Comparison of ENCODE assay signal across 18 cellular contexts in the genomic region with DNA sequence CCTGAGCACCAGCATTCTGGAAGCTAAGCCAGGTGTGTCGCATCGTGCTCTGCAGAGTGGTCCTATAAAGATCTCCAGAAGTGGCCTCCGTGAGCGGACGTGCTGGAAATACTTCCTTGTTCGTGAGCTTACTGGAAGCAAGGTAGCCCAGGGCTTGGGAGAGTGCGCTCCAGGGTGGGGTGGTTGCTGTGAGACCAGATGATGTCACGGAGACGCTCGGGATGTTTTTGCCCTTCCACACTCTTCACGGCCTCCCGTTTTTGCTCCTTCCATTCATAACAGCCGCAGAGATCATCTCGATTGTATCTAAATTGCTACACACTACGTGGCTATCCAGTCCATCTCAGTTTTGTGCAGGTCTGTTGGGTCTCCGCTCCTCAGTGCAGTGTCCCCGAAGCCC.
DNase-seq lines count a peak whose midpoint lies in the region; ATAC-seq and TF ChIP-seq lines count a peak whose summit lies in the region.
"Had no signal": no experiment of that assay in that cellular context is flagged by ENCODE, and none has a peak within 500 bp of the region (broad histone marks: within the 10 kb centered on the region; RNA-seq: fewer than 3 reads in every experiment).

No MANE protein-coding gene starts in this region.

- DNase-seq in H7 (peak; percentile 36), endodermal cell (peak; percentile 17), islet precursor cell (peak; percentile 34), NCI-H2171 (lab: John Stamatoyannopoulos, UW) (no peak)
- DNase-seq in stimulated activated naive CD4-positive, alpha-beta T cell treated with Interleukin-2 at 50 U/mL for 16 hours (lab: John Stamatoyannopoulos, UW): no peak
- DNase-seq: AML-193; Caco-2; Calu3; CD4-positive, alpha-beta T cell; CD8-positive, alpha-beta T cell; DMS79 treated with DMSO at 0.1 percent for 48 hours; GF-D8 had no signal

- no peaks in the 10 kb centered on the region for H3K9me3 Mint-ChIP-seq in endodermal cell
- no peaks in the 10 kb centered on the region for H3K9me3 Mint-ChIP-seq in stimulated activated memory B cell treated with anti-CD40 and anti-IgM and Interleukin-4, amounts not matched to agents 10 μg/mL and 1 μg/mL and 100 μg/mL, for 72 hours
- H3K9me3 Mint-ChIP-seq: CD4-positive, alpha-beta T cell; CD8-positive, alpha-beta T cell had no signal

- H3K36me3 ChIP-seq in H7 (replicated peaks; ENCODE audit: control insufficient read depth, insufficient read depth, low read length) (no peaks in the 10 kb centered on the region), endodermal cell (ENCODE audit: control insufficient read depth, insufficient read depth, low read length) (no peaks in the 10 kb centered on the region)
- H3K36me3 ChIP-seq: BLaER1 treated with 17β-estradiol and CSF1 and Interleukin-3, amounts not matched to agents 10 nM and 100 nM had no signal

- no peaks in the 10 kb centered on the region for H3K9me3 ChIP-seq in endodermal cell (ENCODE audit: control insufficient read depth, low read length)
- H3K9me3 ChIP-seq: A549; BLaER1 treated with 17β-estradiol and CSF1 and Interleukin-3, amounts not matched to agents 10 nM and 100 nM; Caco-2 had no signal

- no peaks in the 10 kb centered on the region for H3K4me1 ChIP-seq in endodermal cell (ENCODE audit: control insufficient read depth, insufficient read depth, low read length)
- H3K4me1 ChIP-seq: A549, Caco-2 had no signal

- H3K4me3 Mint-ChIP-seq in endodermal cell: no peak overlapping the region
- H3K4me3 Mint-ChIP-seq in stimulated activated memory B cell treated with anti-CD40 and anti-IgM and Interleukin-4, amounts not matched to agents 10 μg/mL and 1 μg/mL and 100 μg/mL, for 72 hours: no peak overlapping the region
- H3K4me3 Mint-ChIP-seq: B cell; CD4-positive, alpha-beta T cell; CD8-positive, alpha-beta T cell had no signal

- H3K4me3 ChIP-seq in H7 (ENCODE audit: insufficient read depth, low read depth, low read length) (no peak overlapping the region), endodermal cell (ENCODE audit: low read length) (no peak overlapping the region)
- H3K4me3 ChIP-seq: A549; BLaER1 treated with 17β-estradiol and CSF1 and Interleukin-3, amounts not matched to agents 10 nM and 100 nM had no signal

- H3K4me1 Mint-ChIP-seq in endodermal cell: no peaks in the 10 kb centered on the region
- H3K4me1 Mint-ChIP-seq in stimulated activated memory B cell treated with anti-CD40 and anti-IgM and Interleukin-4, amounts not matched to agents 10 μg/mL and 1 μg/mL and 100 μg/mL, for 72 hours: no peaks in the 10 kb centered on the region

- peaks cover 20% of the 10 kb centered on the region for H3K27me3 Mint-ChIP-seq in endodermal cell (ENCODE audit: insufficient read depth)
- H3K27me3 Mint-ChIP-seq in stimulated activated memory B cell treated with anti-CD40 and anti-IgM and Interleukin-4, amounts not matched to agents 10 μg/mL and 1 μg/mL and 100 μg/mL, for 72 hours: no peaks in the 10 kb centered on the region

- H3K9ac ChIP-seq in endodermal cell (ENCODE audit: extremely low read depth, low read length, poor library complexity, severe bottlenecking): no peak overlapping the region
- H3K9ac ChIP-seq: BLaER1 treated with 17β-estradiol and CSF1 and Interleukin-3, amounts not matched to agents 10 nM and 100 nM had no signal

- H3K27me3 ChIP-seq in H7 (ENCODE audit: control insufficient read depth, insufficient read depth, low read length): peaks cover 6% of the 10 kb centered on the region; the same call in 1 of the 2 replicates
- H3K27me3 ChIP-seq in endodermal cell (ENCODE audit: control insufficient read depth, insufficient read depth, low read length, poor library complexity, severe bottlenecking): peaks cover 18% of the 10 kb centered on the region
- H3K27me3 ChIP-seq: BLaER1 treated with 17β-estradiol and CSF1 and Interleukin-3, amounts not matched to agents 10 nM and 100 nM had no signal

- H3K27ac ChIP-seq in endodermal cell (ENCODE audit: low read depth, low read length): no peak overlapping the region
- H3K27ac ChIP-seq: 22Rv1; A549; BLaER1 treated with 17β-estradiol and CSF1 and Interleukin-3, amounts not matched to agents 10 nM and 100 nM; C4-2B had no signal

- no peaks in the 10 kb centered on the region for H3K36me3 Mint-ChIP-seq in endodermal cell (ENCODE audit: low read depth)
- no peaks in the 10 kb centered on the region for H3K36me3 Mint-ChIP-seq in stimulated activated memory B cell treated with anti-CD40 and anti-IgM and Interleukin-4, amounts not matched to agents 10 μg/mL and 1 μg/mL and 100 μg/mL, for 72 hours
- H3K36me3 Mint-ChIP-seq: CD8-positive, alpha-beta T cell had no signal

- H3K27ac Mint-ChIP-seq in endodermal cell: no peak overlapping the region
- no peak overlapping the region for H3K27ac Mint-ChIP-seq in stimulated activated memory B cell treated with anti-CD40 and anti-IgM and Interleukin-4, amounts not matched to agents 10 μg/mL and 1 μg/mL and 100 μg/mL, for 72 hours
- H3K27ac Mint-ChIP-seq: B cell; CD4-positive, alpha-beta T cell; CD8-positive, alpha-beta T cell had no signal

- TF ChIP-seq CTCF in endodermal cell (conservative IDR thresholded peaks at IDR 0.05): no peak

- ATAC-seq in stimulated activated memory B cell treated with anti-CD40 and anti-IgM and Interleukin-4, amounts not matched to agents 10 μg/mL and 1 μg/mL and 100 μg/mL, for 72 hours: no peak
- ATAC-seq: A549; CD8-positive, alpha-beta T cell had no signal

- WGBS in endodermal cell (ENCODE audit: insufficient coverage in 1 of 2, insufficient read length in 1 of 2), 2 experiments: 85 to 86% methylated on average over 12 to 17 of the region's 17 CpGs

Comparison
In these comparisons a context has a peak if more than half of its experiments do, and no peak if none do; other contexts are left out.
1. DNase-seq: peak in H7 (single experiment), endodermal cell (single experiment) and islet precursor cell (single experiment); none in NCI-H2171 (single experiment) and stimulated activated naive CD4-positive, alpha-beta T cell treated with Interleukin-2 at 50 U/mL for 16 hours (single experiment).